ENCODE assay signal across 9 cellular contexts in the genomic region with DNA sequence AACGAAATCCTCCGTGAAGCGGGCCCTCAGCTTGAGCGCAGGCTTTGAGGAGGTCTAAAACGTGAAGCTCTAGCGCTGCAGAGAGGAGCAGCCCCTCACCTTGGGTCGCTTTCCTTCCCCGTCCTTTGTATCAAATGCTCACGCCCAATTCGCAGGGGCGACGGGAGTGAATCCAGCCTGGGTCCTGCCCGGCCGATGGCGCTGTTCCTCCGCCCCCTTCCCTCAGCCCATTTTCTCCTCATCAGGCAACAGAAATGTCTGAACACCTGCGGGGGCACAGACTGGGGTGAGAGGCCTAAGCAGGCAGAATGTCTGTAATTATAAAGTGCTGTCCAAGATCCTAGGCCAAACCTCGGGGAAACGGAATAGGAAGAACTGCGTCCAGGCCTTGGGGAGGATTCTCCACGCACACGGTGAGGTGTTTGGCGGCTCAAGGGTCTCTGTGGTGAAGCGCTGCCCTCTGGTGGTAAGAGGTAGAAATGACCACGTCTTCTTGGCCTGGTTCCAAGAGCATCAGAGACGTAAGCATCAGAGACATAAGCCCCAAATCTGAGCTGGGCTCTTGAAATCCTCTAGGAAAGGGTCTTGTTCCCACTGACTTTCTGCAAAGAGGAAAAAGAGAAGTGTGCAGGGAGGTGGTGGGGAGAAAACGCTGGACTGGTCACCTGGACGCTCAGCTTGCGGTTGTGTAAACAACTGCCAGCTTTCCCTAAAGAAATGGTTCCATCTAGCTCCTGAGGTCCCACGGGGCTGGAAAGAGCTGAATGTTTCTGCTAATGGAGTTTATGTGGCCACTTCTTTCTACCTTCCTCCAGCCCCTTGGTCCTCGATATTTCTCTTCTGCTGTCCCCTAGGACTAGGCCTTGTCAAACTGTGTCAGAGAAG.
A peak's percentile ranks its signal among the peaks of the same experiment; 100 is the strongest.
DNase-seq lines count a peak whose midpoint lies in the region; ATAC-seq and TF ChIP-seq lines count a peak whose summit lies in the region.
"Had no signal": no experiment of that assay in that cellular context is flagged by ENCODE, and none has a peak within 500 bp of the region (broad histone marks: within the 10 kb centered on the region; RNA-seq: fewer than 3 reads in every experiment).

No MANE protein-coding gene starts in this region.

- H3K9me3 ChIP-seq in Loucy (ENCODE audit: insufficient read depth, low read depth, low read length) (no peaks in the 10 kb centered on the region), cardiac muscle cell (ENCODE audit: low read depth) (no peaks in the 10 kb centered on the region)

- H3K27me3 ChIP-seq in Loucy (ENCODE audit: insufficient read depth, low read length, poor library complexity, severe bottlenecking) = no peaks in the 10 kb centered on the region
- peaks cover 10% of the 10 kb centered on the region for H3K27me3 ChIP-seq in cardiac muscle cell

- CTCF ChIA-PET in activated naive CD4-positive, alpha-beta T cell treated with anti-CD3 and anti-CD28 coated beads, Interleukin-2, amount 10 ng/mL, durations not matched to agents 7 days and 5 days (lab: Charles Lee) = interaction anchor here (0.6 to 12.8 kb wide), 31 partner anchors 9 to 453 kb away, joined by 3 to 185 read pairs (median 5); a partner anchor contains a TSS

- H3K4me1 Mint-ChIP-seq in activated naive CD4-positive, alpha-beta T cell treated with anti-CD3 and anti-CD28 coated beads, Interleukin-2, amount 10 ng/mL, durations not matched to agents 7 days and 5 days = peaks cover 41% of the 10 kb centered on the region

- H3K4me2 ChIP-seq in Loucy (ENCODE audit: low read depth, low read length, poor library complexity, severe bottlenecking) = no peak overlapping the region

- no peaks in the 10 kb centered on the region for H3K79me2 ChIP-seq in Loucy (ENCODE audit: insufficient read depth, low read length)

- H3K27ac ChIP-seq in cardiac muscle cell = no peak overlapping the region
- H3K27ac ChIP-seq: epithelial cell of prostate had no signal

- peak overlapping the region; percentile 26 for H3K27ac Mint-ChIP-seq in activated naive CD4-positive, alpha-beta T cell treated with anti-CD3 and anti-CD28 coated beads, Interleukin-2, amount 10 ng/mL, durations not matched to agents 7 days and 5 days

- no peak overlapping the region for H3K4me3 Mint-ChIP-seq in activated naive CD4-positive, alpha-beta T cell treated with anti-CD3 and anti-CD28 coated beads, Interleukin-2, amount 10 ng/mL, durations not matched to agents 7 days and 5 days

- H3K36me3 ChIP-seq in Loucy (ENCODE audit: insufficient read depth, low read length) (no peaks in the 10 kb centered on the region), cardiac muscle cell (no peaks in the 10 kb centered on the region)

- in situ Hi-C loops in SK-MEL-5 (cut with HindIII; ENCODE audit: low pct_unique_long_range_greater_than_20kb, low sequenced_read_pairs) = no loop called here

- H3K27me3 Mint-ChIP-seq in activated naive CD4-positive, alpha-beta T cell treated with anti-CD3 and anti-CD28 coated beads, Interleukin-2, amount 10 ng/mL, durations not matched to agents 7 days and 5 days = peaks cover 41% of the 10 kb centered on the region

- DNase-seq in ELF-1 (ENCODE audit: low read depth, low spot score) = peak; percentile 89
- peak; percentile 80 for DNase-seq in SK-MEL-5 (ENCODE audit: low read depth, low spot score)
- peak; percentile 83 for DNase-seq in activated naive CD4-positive, alpha-beta T cell treated with anti-CD3 and anti-CD28 coated beads, Interleukin-2, amount 10 ng/mL, durations not matched to agents 7 days and 5 days
- DNase-seq in cardiac muscle cell (ENCODE audit: low read depth in 1 of 2, low spot score in 1 of 2) = peak; percentile 81 to 84
- peak; percentile 30 to 94 (median 66) for DNase-seq in posterior cingulate gyrus
- DNase-seq in ureter (ENCODE audit: low spot score) = peak; percentile 72

- H3K4me3 ChIP-seq in Loucy (ENCODE audit: low read length, poor library complexity, severe bottlenecking) = no peak overlapping the region
- H3K4me3 ChIP-seq in cardiac muscle cell = no peak overlapping the region

- H3K9me2 ChIP-seq in Loucy (replicated peaks; ENCODE audit: low read depth, low read length) = no peaks in the 10 kb centered on the region

- intact Hi-C loops in posterior cingulate gyrus (cut with DNase I) = loop anchor here (5.0 kb wide), 3 partner anchors 149 to 259 kb away; no protein-coding TSS in a partner anchor

- no peak for ATAC-seq in GM21360 (IDR thresholded peaks at IDR 0.05; ENCODE audit: unreplicated experiment)

- TF ChIP-seq CTCF in Loucy (conservative IDR thresholded peaks at IDR 0.05; ENCODE audit: low read length) (peak; percentile 84), cardiac muscle cell (IDR thresholded peaks at IDR 0.05; ENCODE audit: low read depth, low read length) (peak; percentile 81)

- no peak overlapping the region for H2AFZ ChIP-seq in Loucy (ENCODE audit: low read length)

- no peaks in the 10 kb centered on the region for H3K9me3 Mint-ChIP-seq in activated naive CD4-positive, alpha-beta T cell treated with anti-CD3 and anti-CD28 coated beads, Interleukin-2, amount 10 ng/mL, durations not matched to agents 7 days and 5 days

- H3K36me3 Mint-ChIP-seq in activated naive CD4-positive, alpha-beta T cell treated with anti-CD3 and anti-CD28 coated beads, Interleukin-2, amount 10 ng/mL, durations not matched to agents 7 days and 5 days = peaks cover 9% of the 10 kb centered on the region

- peaks cover 21% of the 10 kb centered on the region for H3K4me1 ChIP-seq in Loucy (ENCODE audit: insufficient read depth, low read length, poor library complexity, severe bottlenecking)
- H3K4me1 ChIP-seq in cardiac muscle cell (ENCODE audit: low read depth) = no peaks in the 10 kb centered on the region

- H4K20me1 ChIP-seq in Loucy (ENCODE audit: insufficient read depth, low read length, poor library complexity, severe bottlenecking) = no peaks in the 10 kb centered on the region

- H3F3A ChIP-seq in Loucy (ENCODE audit: low read depth) = no peaks in the 10 kb centered on the region

- H3K9ac ChIP-seq in Loucy (ENCODE audit: low read depth, low read length, poor library complexity, severe bottlenecking) = no peak overlapping the region
